In genomic region chr11:123111465-123111864, GRCh38 we compare ENCODE assay signal across 9 cellular contexts. TPM values are rescaled to one million over a fixed set of nuclear protein-coding genes. Genes with fewer than 3 reads are reported as not detected.
DNase-seq lines count a peak whose midpoint lies in the region; ATAC-seq lines count a peak whose summit lies in the region.
"Had no signal": no experiment of that assay in that cellular context is flagged by ENCODE, and none has a peak within 500 bp of the region (broad histone marks: within the 10 kb centered on the region; RNA-seq: fewer than 3 reads in every experiment).

No MANE protein-coding gene starts in this region.

- POLR2A ChIA-PET in naive thymus-derived CD4-positive, alpha-beta T cell (lab: Charles Lee): interaction anchor here (1.6 to 19.7 kb wide), 2 partner anchors 11 to 46 kb away, joined by 5 to 532 read pairs; partner anchors contain the start of gene HSPA8

- no peak overlapping the region for H3K4me3 ChIP-seq in naive thymus-derived CD4-positive, alpha-beta T cell (ENCODE audit: low read length)

- ATAC-seq in esophagus mucosa (peak; percentile 60), HG03196 (IDR thresholded peaks at IDR 0.05; ENCODE audit: unreplicated experiment) (no peak)
- ATAC-seq in naive thymus-derived CD4-positive, alpha-beta T cell: peak; percentile 63

- CTCF ChIA-PET in naive thymus-derived CD4-positive, alpha-beta T cell (lab: Charles Lee): interaction anchor here (0.7 to 4.1 kb wide), 8 partner anchors 10 to 146 kb away, joined by 3 to 48 read pairs (median 4); partner anchors contain the start of gene HSPA8

- H3K27ac Mint-ChIP-seq in naive thymus-derived CD4-positive, alpha-beta T cell: no peak overlapping the region
- H3K27ac Mint-ChIP-seq: activated B cell treated with CpG ODN at 0.5 μM for 24 hours had no signal

- no peak overlapping the region for H3K4me3 Mint-ChIP-seq in naive thymus-derived CD4-positive, alpha-beta T cell
- H3K4me3 Mint-ChIP-seq: activated B cell treated with CpG ODN at 0.5 μM for 24 hours had no signal

- H3K4me1 ChIP-seq in naive thymus-derived CD4-positive, alpha-beta T cell (ENCODE audit: control insufficient read depth in 2 of 2, insufficient read depth in 2 of 2, low read length in 2 of 2): no peaks in the 10 kb centered on the region

- peaks cover 0 to 9% (median 6%) of the 10 kb centered on the region in 7 donors for H3K4me1 Mint-ChIP-seq in naive thymus-derived CD4-positive, alpha-beta T cell
- H3K4me1 Mint-ChIP-seq: activated B cell treated with CpG ODN at 0.5 μM for 24 hours had no signal

- H3K27ac ChIP-seq in naive thymus-derived CD4-positive, alpha-beta T cell (ENCODE audit: low read depth, low read length): no peak overlapping the region

- H3K36me3 Mint-ChIP-seq in naive thymus-derived CD4-positive, alpha-beta T cell: no peaks in the 10 kb centered on the region

- H3K9me3 ChIP-seq in naive thymus-derived CD4-positive, alpha-beta T cell (ENCODE audit: control insufficient read depth in 2 of 3, low read length in 3 of 3): peaks cover 0 to 6% (median 0%) of the 10 kb centered on the region in 3 experiments

- DNase-seq in G401 (ENCODE audit: low spot score): peak; percentile 83
- peak; percentile 68 for DNase-seq in LoVo (ENCODE audit: low spot score)
- DNase-seq in SHP77 (lab: John Stamatoyannopoulos, UW): peak; percentile 21 to 29
- DNase-seq in naive thymus-derived CD4-positive, alpha-beta T cell: peak in 7 of 9 donors; percentile 21 to 58 (median 47)
- DNase-seq in stimulated activated naive CD4-positive, alpha-beta T cell treated with Interleukin-2 at 50 U/mL for 16 hours (lab: John Stamatoyannopoulos, UW): no peak
- DNase-seq in amniotic stem cell (lab: John Stamatoyannopoulos, UW): no peak
- DNase-seq: activated B cell treated with CpG ODN at 0.5 μM for 24 hours had no signal

- H3K9me3 Mint-ChIP-seq in naive thymus-derived CD4-positive, alpha-beta T cell: peaks cover 0 to 7% (median 0%) of the 10 kb centered on the region in 11 donors

- no peaks in the 10 kb centered on the region for H3K27me3 ChIP-seq in naive thymus-derived CD4-positive, alpha-beta T cell (ENCODE audit: control insufficient read depth in 2 of 2, insufficient read depth in 2 of 2, low read length in 2 of 2)

- in situ Hi-C loops in G401 (cut with HindIII; ENCODE audit: low sequenced_read_pairs): loop anchor here (25.0 kb wide), 1 partner anchor 126 kb away; no protein-coding TSS in a partner anchor

- no peaks in the 10 kb centered on the region for H3K36me3 ChIP-seq in naive thymus-derived CD4-positive, alpha-beta T cell (ENCODE audit: control insufficient read depth in 2 of 3, insufficient read depth in 3 of 3, low read length in 3 of 3)

- H3K27me3 Mint-ChIP-seq in naive thymus-derived CD4-positive, alpha-beta T cell: peaks cover 0 to 36% (median 0%) of the 10 kb centered on the region in 5 donors

- intact Hi-C loops in naive thymus-derived CD4-positive, alpha-beta T cell (cut with micrococcal nuclease): loop anchor here (1.0 to 5.0 kb wide), 8 partner anchors 41 to 367 kb away; partner anchors contain the start of gene HSPA8 (in 1 of the 2)

RNA-seq across cellular contexts. Expression of gene HSPA8, which starts 49.5 kb away (rescaled TPM):
- 2,144 and 3,148 TPM in 2 replicates for total RNA-seq in G401 (2014; rRNA removed; shearing (Covaris generic))
- 681 TPM for total RNA-seq in esophagus mucosa
- total RNA-seq in naive thymus-derived CD4-positive, alpha-beta T cell: 1,000 to 10,000 TPM in 1 of 5 experiments, 100 to 1,000 TPM in 4; 763 to 2,366 (median 830) TPM
- 1,000 to 10,000 TPM; 1,206 to 1,808 TPM for polyA plus RNA-seq in naive thymus-derived CD4-positive, alpha-beta T cell

Comparison
In these comparisons a context has a peak if more than half of its experiments do, and no peak if none do; other contexts are left out.
1. DNase-seq: peak in G401 (single experiment), LoVo (single experiment), SHP77 (2 of 2) and naive thymus-derived CD4-positive, alpha-beta T cell (7 of 9); none in stimulated activated naive CD4-positive, alpha-beta T cell treated with Interleukin-2 at 50 U/mL for 16 hours (single experiment) and amniotic stem cell (single experiment).